ENCODE assay signal across 12 cellular contexts in genomic region chrX:47178337-47178736, GRCh38.
"Had no signal": no experiment of that assay in that cellular context is flagged by ENCODE, and none has a peak within 500 bp of the region (broad histone marks: within the 10 kb centered on the region; RNA-seq: fewer than 3 reads in every experiment).

No MANE protein-coding gene starts in this region.

- H3K27me3 Mint-ChIP-seq: activated CD4-positive, alpha-beta memory T cell treated with anti-CD3 and anti-CD28 coated beads for 36 hours had no signal

- H3K9me3 Mint-ChIP-seq: activated CD4-positive, alpha-beta memory T cell treated with anti-CD3 and anti-CD28 coated beads for 36 hours; activated T-cell treated with anti-CD3 and anti-CD28 coated beads, Interleukin-2, amount 50 U/mL, for 72 hours; mesothelial cell of epicardium had no signal

- H3K4me1 ChIP-seq: parathyroid adenoma had no signal

- ATAC-seq: activated T-cell treated with anti-CD3 and anti-CD28 coated beads, Interleukin-2, amount 50 U/mL, for 72 hours had no signal

- H3K4me1 Mint-ChIP-seq: mesothelial cell of epicardium had no signal

- H3K27ac Mint-ChIP-seq: activated CD4-positive, alpha-beta memory T cell treated with anti-CD3 and anti-CD28 coated beads for 36 hours; activated T-cell treated with anti-CD3 and anti-CD28 coated beads, Interleukin-2, amount 50 U/mL, for 72 hours; mesothelial cell of epicardium had no signal

- DNase-seq: activated CD4-positive, alpha-beta memory T cell treated with anti-CD3 and anti-CD28 coated beads for 36 hours; activated naive CD4-positive, alpha-beta T cell; activated T-cell treated with anti-CD3 and anti-CD28 coated beads, Interleukin-2, amount 50 U/mL, for 72 hours; central memory CD4-positive, alpha-beta T cell; stimulated activated CD4-positive, alpha-beta T cell treated with anti-CD3 and anti-CD28 coated beads, Interleukin-2, amount 100 ng/mL, for 24 hours; stimulated activated naive CD4-positive, alpha-beta T cell had no signal

- H3K9me3 ChIP-seq: heart left ventricle, suprapubic skin had no signal

- FAIRE-seq: islet of Langerhans had no signal

- H3K27ac ChIP-seq: parathyroid adenoma, VCaP had no signal

- H3K4me3 ChIP-seq: heart left ventricle, suprapubic skin had no signal

- H3K27me3 ChIP-seq: suprapubic skin had no signal

- H3K4me3 Mint-ChIP-seq: activated CD4-positive, alpha-beta memory T cell treated with anti-CD3 and anti-CD28 coated beads for 36 hours; activated T-cell treated with anti-CD3 and anti-CD28 coated beads, Interleukin-2, amount 50 U/mL, for 72 hours; mesothelial cell of epicardium had no signal
